18 cellular contexts compared by ENCODE assay signal in the genomic region with DNA sequence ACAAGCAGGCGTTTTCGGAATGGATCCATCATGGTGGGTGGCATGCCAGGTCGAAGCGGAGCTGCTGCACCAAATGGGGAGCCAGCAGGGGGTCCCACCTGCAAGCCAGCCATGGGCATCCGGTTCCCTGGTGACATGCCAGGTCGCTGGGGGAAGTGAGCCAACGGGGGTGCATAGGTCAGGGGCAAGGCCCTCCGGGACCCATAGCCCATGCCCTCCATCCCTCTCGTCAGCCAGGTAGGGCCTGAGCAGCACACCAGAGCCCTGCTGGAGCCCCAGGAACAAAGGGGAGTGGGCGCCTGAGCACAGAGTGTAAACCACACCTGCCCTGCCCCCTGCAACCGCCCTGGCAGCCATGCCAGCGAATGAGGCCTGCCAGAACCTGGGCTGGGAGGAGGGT. TPM values are rescaled to one million over a fixed set of nuclear protein-coding genes. Genes with fewer than 3 reads are reported as not detected.
A peak's percentile ranks its signal among the peaks of the same experiment; 100 is the strongest.
DNase-seq lines count a peak whose midpoint lies in the region; ATAC-seq and TF ChIP-seq lines count a peak whose summit lies in the region.
"Had no signal": no experiment of that assay in that cellular context is flagged by ENCODE, and none has a peak within 500 bp of the region (broad histone marks: within the 10 kb centered on the region; RNA-seq: fewer than 3 reads in every experiment).

No MANE protein-coding gene starts in this region.

- no peak for DNase-seq in A673 (ENCODE audit: low spot score)
- DNase-seq in RWPE2 (ENCODE audit: low spot score): no peak
- DNase-seq in right atrium auricular region (ENCODE audit: low spot score): no peak
- no peak for DNase-seq in stimulated activated naive CD4-positive, alpha-beta T cell (lab: John Stamatoyannopoulos, UW)
- no peak for DNase-seq in GM10248 (ENCODE audit: extremely low spot score)
- no peak for DNase-seq in left lobe of liver (ENCODE audit: low spot score)
- DNase-seq: activated CD4-positive, alpha-beta T cell treated with anti-CD3 and anti-CD28 coated beads, Interleukin-2, amount 50 U/mL, for 48 hours; DMS53; KBM-7; NCI-H1436; NCI-H446; posterior cingulate gyrus had no signal

- no peaks in the 10 kb centered on the region for H3K9me3 ChIP-seq in A673 (ENCODE audit: low read depth, low read length, poor library complexity, severe bottlenecking)
- H3K9me3 ChIP-seq in RWPE2 (ENCODE audit: severe bottlenecking): no peaks in the 10 kb centered on the region
- no peaks in the 10 kb centered on the region for H3K9me3 ChIP-seq in right atrium auricular region

- intact Hi-C loops in A673 (cut with micrococcal nuclease; ENCODE audit: unreplicated experiment): no loop called here

- H3K27me3 ChIP-seq in A673 (replicated peaks; ENCODE audit: insufficient read depth, low read depth, low read length, poor library complexity) (no peaks in the 10 kb centered on the region), RWPE2 (ENCODE audit: insufficient read depth, poor library complexity, severe bottlenecking) (no peaks in the 10 kb centered on the region), right atrium auricular region (no peaks in the 10 kb centered on the region)

- TF ChIP-seq CTCF in A673 (conservative IDR thresholded peaks at IDR 0.05; ENCODE audit: low read depth, low read length) (no peak), RWPE2 (IDR thresholded peaks at IDR 0.05; ENCODE audit: poor library complexity, severe bottlenecking) (no peak), right atrium auricular region (IDR thresholded peaks at IDR 0.05) (no peak), GM10248 (IDR thresholded peaks at IDR 0.05; ENCODE audit: control extremely low read depth, extremely low read depth, low read depth, missing control alignments) (no peak)

- H3K36me3 ChIP-seq in A673 (ENCODE audit: insufficient read depth, low read length, poor library complexity, severe bottlenecking) (peaks cover 43% of the 10 kb centered on the region), RWPE2 (ENCODE audit: low read depth) (peaks cover 44% of the 10 kb centered on the region), right atrium auricular region (peaks cover 47% of the 10 kb centered on the region)

- H3K27ac ChIP-seq in A673 (ENCODE audit: low read depth, low read length, poor library complexity, severe bottlenecking) (peak overlapping the region; percentile 92), RWPE2 (ENCODE audit: poor library complexity, severe bottlenecking) (peak overlapping the region; percentile 69), right atrium auricular region (peak overlapping the region; percentile 90 to 95), skin epidermis (peak overlapping the region in 16 of 21 experiments; percentile 45 to 98 (median 80))

- CTCF ChIA-PET in A673 (lab: Charles Lee): no interaction called here
- CTCF ChIA-PET in GM10248 (lab: Yijun Ruan, JAX): interaction anchor here (0.9 to 1.7 kb wide), 3 partner anchors 9 to 28 kb away, joined by 3 to 4 read pairs (median 3); no protein-coding TSS in a partner anchor

- ATAC-seq in RWPE2 (ENCODE audit: low read depth): no peak
- ATAC-seq in GM21825 (IDR thresholded peaks at IDR 0.05; ENCODE audit: unreplicated experiment): no peak
- ATAC-seq in left lobe of liver: no peak
- ATAC-seq: GM23338 had no signal

- H3K4me1 ChIP-seq in A673 (ENCODE audit: insufficient read depth, low read length, poor library complexity, severe bottlenecking): peaks cover 49% of the 10 kb centered on the region
- H3K4me1 ChIP-seq in RWPE2 (ENCODE audit: insufficient read depth, poor library complexity, severe bottlenecking): peaks cover 30% of the 10 kb centered on the region
- peaks cover under 1 to 63% of the 10 kb centered on the region in 2 donors for H3K4me1 ChIP-seq in right atrium auricular region

- POLR2A ChIA-PET in A673 (lab: Charles Lee; ENCODE audit: low non-redundant PET) (no interaction called here), GM10248 (lab: Yijun Ruan, JAX) (interaction anchor here (0.6 kb wide), 1 partner anchor 658 kb away, joined by 5 read pairs; no protein-coding TSS in a partner anchor)

- no TSS peak for BruUV-seq in A673 (replicated peaks; lab: Mats Ljungman, UMichigan)

- no peak overlapping the region for H3K4me3 ChIP-seq in A673 (ENCODE audit: low read depth, low read length, poor library complexity, severe bottlenecking)
- no peak overlapping the region for H3K4me3 ChIP-seq in RWPE2 (ENCODE audit: severe bottlenecking)
- H3K4me3 ChIP-seq in right atrium auricular region: no peak overlapping the region
- H3K4me3 ChIP-seq in skin epidermis: no peak overlapping the region
- H3K4me3 ChIP-seq: GM23338 had no signal

RNA-seq across cellular contexts. Expression of a gene that starts 5.0 kb away (rescaled TPM):
- total RNA-seq in A673 (2021): 71.9 and 89.4 TPM in 2 replicates
- 10 to 100 TPM; 30.4 to 51.3 TPM for total RNA-seq in right atrium auricular region
- total RNA-seq in left lobe of liver: 73.9 TPM

RNA-seq across cellular contexts. Expression of a gene that starts 10.0 kb away (rescaled TPM):
- total RNA-seq in A673 (2021) (81.0 and 90.4 TPM in 2 replicates), right atrium auricular region (10 to 100 TPM; 24.3 to 58.0 TPM), left lobe of liver (16.3 TPM)

RNA-seq across cellular contexts. Expression of a gene that starts 10.2 kb away (rescaled TPM):
- total RNA-seq in A673 (2021) (302 and 305 TPM in 2 replicates), right atrium auricular region (100 to 1,000 TPM in 1 of 2 donors, 10 to 100 TPM in 1; 59.3 to 105 TPM), left lobe of liver (67.0 TPM)

RNA-seq across cellular contexts. Expression of a gene that starts 36.0 kb away (rescaled TPM):
- total RNA-seq in A673 (2021): not detected in 2 replicates
- total RNA-seq in right atrium auricular region: not detected
- total RNA-seq in left lobe of liver: not detected
- total RNA-seq: GM23338, mucosa of gallbladder, SK-MEL-5 had no signal

RNA-seq across cellular contexts. Expression of a gene that starts 44.3 kb away (rescaled TPM):
- not detected in 2 replicates for total RNA-seq in A673 (2021)
- not detected for total RNA-seq in right atrium auricular region
- total RNA-seq in left lobe of liver: not detected
- total RNA-seq: astrocyte, mucosa of gallbladder, SK-MEL-5 had no signal
